ENCODE assay signal across 11 cellular contexts in the genomic region with DNA sequence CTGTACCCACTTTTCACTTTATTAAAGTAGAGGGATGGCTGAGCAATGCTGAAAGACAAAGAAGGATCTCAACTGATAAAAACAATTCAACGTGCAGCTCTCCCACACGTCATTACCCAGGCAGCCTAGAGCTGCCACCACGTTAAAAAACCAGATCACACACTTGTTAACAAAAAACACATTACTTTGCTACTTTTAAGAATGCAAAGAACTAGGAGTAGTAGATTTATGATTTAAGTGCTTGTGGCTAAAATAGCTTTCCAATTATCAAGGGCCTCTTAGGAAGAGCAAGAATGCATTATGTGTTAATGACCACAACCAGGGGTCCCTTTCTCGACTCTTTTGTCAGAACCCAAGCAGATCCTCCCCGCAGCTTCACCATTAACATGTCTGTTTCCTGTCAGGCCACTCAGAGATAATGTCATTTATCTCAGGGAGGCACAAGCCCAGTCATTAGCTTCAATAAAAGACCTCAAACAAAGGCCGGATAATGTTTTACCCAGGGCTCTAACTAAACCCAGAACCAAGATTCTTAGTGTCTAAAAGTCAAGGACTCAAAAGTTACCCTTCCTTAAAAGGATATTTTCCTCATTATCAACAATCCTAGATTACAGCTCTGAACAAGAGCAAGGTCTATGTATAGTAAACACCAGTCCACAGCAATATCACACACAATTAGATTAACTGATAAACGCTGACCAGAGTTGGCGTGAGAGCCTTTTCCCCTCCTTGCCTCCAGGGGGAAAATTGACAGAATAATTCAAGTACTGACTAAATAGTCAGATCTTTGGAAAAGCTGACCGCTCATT. TPM values are rescaled to one million over a fixed set of nuclear protein-coding genes. Genes with fewer than 3 reads are reported as not detected.
DNase-seq lines count a peak whose midpoint lies in the region; ATAC-seq and TF ChIP-seq lines count a peak whose summit lies in the region.
"Had no signal": no experiment of that assay in that cellular context is flagged by ENCODE, and none has a peak within 500 bp of the region (broad histone marks: within the 10 kb centered on the region; RNA-seq: fewer than 3 reads in every experiment).

No MANE protein-coding gene starts in this region.

- H3K27ac Mint-ChIP-seq in activated T-cell treated with anti-CD3 and anti-CD28 coated beads, Interleukin-2, amount 50 U/mL, for 72 hours: no peak overlapping the region
- H3K27ac Mint-ChIP-seq: dendritic cell treated with granulocyte-macrophage colony-stimulating factor and Interleukin-4, amounts not matched to agents 40 ng/mL and 50 ng/mL, for 4 days had no signal

- H3K27me3 ChIP-seq in esophagus squamous epithelium (no peaks in the 10 kb centered on the region), rectal smooth muscle tissue (ENCODE audit: control insufficient read depth, insufficient read depth, low read length) (no peaks in the 10 kb centered on the region)

- H3K9ac ChIP-seq in rectal smooth muscle tissue (ENCODE audit: low read length): no peak overlapping the region

- peaks cover 15 to 99% (median 25%) of the 10 kb centered on the region in 3 donors for H3K4me1 ChIP-seq in esophagus squamous epithelium
- peaks cover 26% of the 10 kb centered on the region for H3K4me1 ChIP-seq in rectal smooth muscle tissue (ENCODE audit: control insufficient read depth, insufficient read depth, low read length)

- H3K36me3 Mint-ChIP-seq in activated T-cell treated with anti-CD3 and anti-CD28 coated beads, Interleukin-2, amount 50 U/mL, for 72 hours (ENCODE audit: insufficient read depth in 2 of 2): no peaks in the 10 kb centered on the region

- H3K27me3 Mint-ChIP-seq in activated T-cell treated with anti-CD3 and anti-CD28 coated beads, Interleukin-2, amount 50 U/mL, for 72 hours (ENCODE audit: low read depth): peaks cover 45% of the 10 kb centered on the region

- H3K4me1 Mint-ChIP-seq in activated T-cell treated with anti-CD3 and anti-CD28 coated beads, Interleukin-2, amount 50 U/mL, for 72 hours (ENCODE audit: low read depth): no peaks in the 10 kb centered on the region

- H3K4me3 ChIP-seq in esophagus squamous epithelium (no peak overlapping the region), rectal smooth muscle tissue (ENCODE audit: low read length) (no peak overlapping the region)

- intact Hi-C loops in esophagus squamous epithelium (cut with DNase I): no loop called here

- H3K9me3 Mint-ChIP-seq in activated T-cell treated with anti-CD3 and anti-CD28 coated beads, Interleukin-2, amount 50 U/mL, for 72 hours: no peaks in the 10 kb centered on the region
- H3K9me3 Mint-ChIP-seq: dendritic cell treated with granulocyte-macrophage colony-stimulating factor and Interleukin-4, amounts not matched to agents 40 ng/mL and 50 ng/mL, for 4 days had no signal

- no peak for TF ChIP-seq POLR2A in esophagus squamous epithelium (IDR thresholded peaks at IDR 0.05)

- H3K9me3 ChIP-seq in esophagus squamous epithelium: no peaks in the 10 kb centered on the region
- H3K9me3 ChIP-seq: neutrophil had no signal

- 70 to 77% methylated on average over 9 of the region's 9 CpGs for WGBS in esophagus squamous epithelium, 2 donors

- ATAC-seq in GM19395 (IDR thresholded peaks at IDR 0.05; ENCODE audit: unreplicated experiment) (peak; percentile 30), GM18502 (IDR thresholded peaks at IDR 0.05; ENCODE audit: poor library complexity, unreplicated experiment) (no peak), HG03432 (IDR thresholded peaks at IDR 0.05; ENCODE audit: unreplicated experiment) (no peak), omental fat pad (ENCODE audit: low FRiP score) (no peak)
- ATAC-seq in activated T-cell treated with anti-CD3 and anti-CD28 coated beads, Interleukin-2, amount 50 U/mL, for 72 hours (replicated peaks in 1 of 2): no peak

- H3K27ac ChIP-seq in esophagus squamous epithelium (peak overlapping the region in 3 of 4 donors; percentile 64 to 96 (median 94)), rectal smooth muscle tissue (ENCODE audit: low read depth, low read length) (peak overlapping the region; percentile 49)
- H3K27ac ChIP-seq: neutrophil had no signal

- H3K36me3 ChIP-seq in esophagus squamous epithelium (no peaks in the 10 kb centered on the region), rectal smooth muscle tissue (ENCODE audit: control insufficient read depth, insufficient read depth, low read length) (no peaks in the 10 kb centered on the region)
- H3K36me3 ChIP-seq: neutrophil had no signal

- DNase-seq in NCI-H526 treated with DMSO at 0.1 percent for 48 hours (lab: John Stamatoyannopoulos, UW) (peak; percentile 46), esophagus squamous epithelium (lab: John Stamatoyannopoulos, UW) (no peak), omental fat pad (ENCODE audit: low spot score) (no peak)
- DNase-seq in activated T-cell treated with anti-CD3 and anti-CD28 coated beads, Interleukin-2, amount 50 U/mL, for 72 hours: no peak
- DNase-seq: activated CD4-positive, alpha-beta T cell treated with anti-CD3 and anti-CD28 coated beads, Interleukin-2, amount 50 U/mL, for 48 hours had no signal

- no peak overlapping the region for H3K4me3 Mint-ChIP-seq in activated T-cell treated with anti-CD3 and anti-CD28 coated beads, Interleukin-2, amount 50 U/mL, for 72 hours
- H3K4me3 Mint-ChIP-seq: dendritic cell treated with granulocyte-macrophage colony-stimulating factor and Interleukin-4, amounts not matched to agents 40 ng/mL and 50 ng/mL, for 4 days had no signal

- TF ChIP-seq CTCF in esophagus squamous epithelium (IDR thresholded peaks at IDR 0.05): no peak
- no peak for TF ChIP-seq CTCF in omental fat pad (IDR thresholded peaks at IDR 0.05)

RNA-seq across cellular contexts. Expression of a gene that starts 7.5 kb away (rescaled TPM):
- total RNA-seq in esophagus squamous epithelium (10 to 100 TPM in 2 of 4 donors, 1 to 10 TPM in 2; 5.8 to 25.7 (median 10.4) TPM), omental fat pad (10 to 100 TPM; 14.8 to 26.2 (median 20.8) TPM)
- total RNA-seq in activated T-cell treated with anti-CD3 and anti-CD28 coated beads, Interleukin-2, amount 50 U/mL, for 72 hours: under 1 TPM in 1 of 2 donors, not detected in 1; 0.05 TPM

Comparison
In these comparisons a context has a peak if more than half of its experiments do, and no peak if none do; other contexts are left out.
1. RNA of a gene that starts 7.5 kb away (total RNA-seq): 14.8 to 26.2 TPM in omental fat pad and 5.8 to 25.7 TPM in esophagus squamous epithelium; 0.05 TPM in activated T-cell treated with anti-CD3 and anti-CD28 coated beads, Interleukin-2, amount 50 U/mL, for 72 hours; every median in the first group is over 4 times any median in the second.